ENCODE assay signal across 8 cellular contexts in the genomic region with DNA sequence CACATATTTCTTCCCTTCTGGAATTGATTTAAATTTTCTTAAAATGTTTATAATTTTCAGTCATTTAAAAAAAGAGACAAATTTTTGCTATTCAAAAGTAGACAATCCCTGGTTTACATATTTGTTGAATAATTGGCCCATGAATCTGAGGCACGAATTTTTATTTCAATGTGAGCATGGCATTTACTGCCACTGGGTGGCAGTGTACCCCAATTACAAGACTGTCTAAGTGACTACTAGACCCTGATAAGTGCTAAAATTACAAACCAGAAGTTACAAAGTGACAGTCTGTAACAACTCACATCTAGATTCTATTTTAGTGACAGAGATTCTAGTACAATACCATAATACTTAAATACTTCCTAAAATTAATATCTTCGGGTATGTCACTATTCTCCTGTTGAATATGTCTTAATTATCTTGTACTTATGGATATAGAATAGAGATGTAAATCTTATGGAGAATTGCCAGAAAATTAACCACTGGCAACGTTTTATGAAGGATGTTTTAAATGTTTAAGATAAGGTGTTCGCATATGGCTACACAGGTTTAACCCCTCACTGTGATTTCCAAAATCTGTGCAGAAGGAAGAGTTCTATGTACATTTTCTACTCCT.
A peak's percentile ranks its signal among the peaks of the same experiment; 100 is the strongest.
DNase-seq lines count a peak whose midpoint lies in the region; ATAC-seq, FAIRE-seq and TF ChIP-seq lines count a peak whose summit lies in the region.

No MANE protein-coding gene starts in this region.

- H2BK120ac ChIP-seq in H1 (replicated peaks; ENCODE audit: low read depth, low read length): no peak overlapping the region

- no peaks in the 10 kb centered on the region for H3K4me1 Mint-ChIP-seq in activated CD4-positive, alpha-beta T cell treated with anti-CD3 and anti-CD28 coated beads for 36 hours
- no peaks in the 10 kb centered on the region for H3K4me1 Mint-ChIP-seq in activated CD4-positive, alpha-beta T cell treated with anti-CD3 and anti-CD28 coated beads, Interleukin-2, amount 10 ng/mL, durations not matched to agents 24 days and 14 days
- H3K4me1 Mint-ChIP-seq in mesothelial cell of epicardium: peaks cover 10% of the 10 kb centered on the region

- peak; percentile 63 for FAIRE-seq in H1 (lab: Jason Lieb, UNC)

- H3K23me2 ChIP-seq in H1 (ENCODE audit: low read depth, low read length): no peaks in the 10 kb centered on the region

- no TSS peak for BruUV-seq in PC-3 (replicated peaks; lab: Mats Ljungman, UMichigan)

- no peak overlapping the region for H2BK5ac ChIP-seq in H1 (ENCODE audit: low read depth, low read length)

- no peak overlapping the region for H3K9ac ChIP-seq in PC-3 (ENCODE audit: low read length)
- no peak overlapping the region for H3K9ac ChIP-seq in H1 (replicated peaks in 1 of 4; ENCODE audit: extremely low read depth in 1 of 4, low read depth in 3 of 4, low read length in 3 of 4)

- no peak for TF ChIP-seq POLR2A in H1 (IDR thresholded peaks at IDR 0.05; ENCODE audit: control extremely low read depth in 1 of 2, low read depth in 2 of 2, low read length in 2 of 2)

- H3K4me3 Mint-ChIP-seq in activated CD4-positive, alpha-beta T cell treated with anti-CD3 and anti-CD28 coated beads for 36 hours: no peak overlapping the region
- no peak overlapping the region for H3K4me3 Mint-ChIP-seq in activated CD4-positive, alpha-beta T cell treated with anti-CD3 and anti-CD28 coated beads, Interleukin-2, amount 10 ng/mL, durations not matched to agents 24 days and 14 days
- no peak overlapping the region for H3K4me3 Mint-ChIP-seq in mesothelial cell of epicardium

- H3K56ac ChIP-seq in H1 (replicated peaks; ENCODE audit: insufficient read length, low read depth, low read length): no peak overlapping the region

- no peak for ATAC-seq in activated CD4-positive, alpha-beta T cell treated with anti-CD3 and anti-CD28 coated beads for 36 hours
- peak; percentile 68 for ATAC-seq in HG02981 (IDR thresholded peaks at IDR 0.05; ENCODE audit: unreplicated experiment)
- ATAC-seq in PC-3: 0 out of 2 replicates have a peak, but pooled peaks have one; percentile 27
- no peak for ATAC-seq in GM21360 (IDR thresholded peaks at IDR 0.05; ENCODE audit: unreplicated experiment)

- no peak overlapping the region for H2BK20ac ChIP-seq in H1 (ENCODE audit: low read length)

- H3K4me3 ChIP-seq in PC-3 (ENCODE audit: low read length) (no peak overlapping the region), H1 (ENCODE audit: extremely low read depth in 1 of 4, insufficient read depth in 2 of 4, low read depth in 3 of 4, low read length in 4 of 4) (no peak overlapping the region)

- H3K4me2 ChIP-seq in PC-3 (ENCODE audit: low read length) (no peak overlapping the region), H1 (ENCODE audit: insufficient read depth in 1 of 2, low read depth in 2 of 2, low read length in 2 of 2) (no peak overlapping the region)

- H3F3A ChIP-seq in PC-3 (ENCODE audit: low read length, unreplicated experiment): no peaks in the 10 kb centered on the region

- no peak overlapping the region for H3K27ac Mint-ChIP-seq in activated CD4-positive, alpha-beta T cell treated with anti-CD3 and anti-CD28 coated beads for 36 hours
- no peak overlapping the region for H3K27ac Mint-ChIP-seq in activated CD4-positive, alpha-beta T cell treated with anti-CD3 and anti-CD28 coated beads, Interleukin-2, amount 10 ng/mL, durations not matched to agents 24 days and 14 days
- H3K27ac Mint-ChIP-seq in mesothelial cell of epicardium: no peak overlapping the region

- intact Hi-C loops in activated CD4-positive, alpha-beta T cell treated with anti-CD3 and anti-CD28 coated beads for 36 hours (cut with DNase I, micrococcal nuclease): loop anchor here (1.0 to 5.0 kb wide), 6 partner anchors 76 to 747 kb away; no protein-coding TSS in a partner anchor
- intact Hi-C loops in activated CD4-positive, alpha-beta T cell treated with anti-CD3 and anti-CD28 coated beads, Interleukin-2, amount 10 ng/mL, durations not matched to agents 24 days and 14 days (cut with micrococcal nuclease): loop anchor here (10.0 kb wide), 1 partner anchor 748 kb away; no protein-coding TSS in a partner anchor
- intact Hi-C loops in PC-3 (cut with micrococcal nuclease): loop anchor here (5.0 kb wide), 1 partner anchor 746 kb away; no protein-coding TSS in a partner anchor

- CTCF ChIA-PET in activated CD4-positive, alpha-beta T cell treated with anti-CD3 and anti-CD28 coated beads for 36 hours (lab: Charles Lee): interaction anchor here (1.1 kb wide), 1 partner anchor 504 kb away, joined by 3 read pairs; no protein-coding TSS in a partner anchor
- CTCF ChIA-PET in PC-3 (lab: Charles Lee) (no interaction called here), H1 (lab: Charles Lee; ENCODE audit: partially characterized antibody) (interaction anchor here (0.8 to 4.3 kb wide), 23 partner anchors 9 to 746 kb away, joined by 3 to 33 read pairs (median 5); a partner anchor contains a TSS)

- H3K9me3 ChIP-seq in PC-3 (ENCODE audit: low read length): 0 out of 2 replicates have a peak, but pooled peaks cover under 1% of the 10 kb centered on the region
- H3K9me3 ChIP-seq in H1 (ENCODE audit: insufficient read depth in 2 of 2, low read depth in 1 of 2, low read length in 1 of 2): peaks cover 0 to 2% of the 10 kb centered on the region in 2 experiments; a peak in 1 of 4 replicates

- H3K79me1 ChIP-seq in H1 (ENCODE audit: low read depth, low read length): no peaks in the 10 kb centered on the region

- H3K27ac ChIP-seq in PC-3 (ENCODE audit: low read length): no peak overlapping the region
- no peak overlapping the region for H3K27ac ChIP-seq in H1 (ENCODE audit: low read depth, low read length)

- 44% methylated on average over 4 of the region's 4 CpGs; no CpG with 5 or more reads in 1 of the 2 experiments for WGBS in H1 (ENCODE audit: extremely low coverage in 1 of 2, insufficient coverage in 1 of 2, insufficient read length in 1 of 2, insufficient replicate concordance in 2 of 2, low coverage in 1 of 2, low lambda C conversion rate in 2 of 2, missing lambda C conversion rate in 1 of 2), 2 experiments

- POLR2A ChIA-PET in activated CD4-positive, alpha-beta T cell treated with anti-CD3 and anti-CD28 coated beads for 36 hours (lab: Charles Lee): no interaction called here
- POLR2A ChIA-PET in PC-3 (lab: Charles Lee; ENCODE audit: unreplicated experiment): no interaction called here
- POLR2A ChIA-PET in H1 (lab: Charles Lee; ENCODE audit: partially characterized antibody): no interaction called here

- no peak overlapping the region for H2AK5ac ChIP-seq in H1 (ENCODE audit: low read depth, low read length)

- TF ChIP-seq CTCF in PC-3 (conservative IDR thresholded peaks at IDR 0.05; ENCODE audit: low read depth, low read length) (peak; percentile 94), H1 (IDR thresholded peaks at IDR 0.05; ENCODE audit: control extremely low read depth in 1 of 3, insufficient read depth in 1 of 3, low read depth in 1 of 3, low read length in 3 of 3) (peak in 2 of 3 experiments; percentile 57 to 73; a peak in 3 of 4 replicates), mesothelial cell of epicardium (IDR thresholded peaks at IDR 0.05; ENCODE audit: unreplicated experiment) (peak; percentile 88)

- TF ChIP-seq EP300 in H1 (IDR thresholded peaks at IDR 0.05; ENCODE audit: borderline replicate concordance in 1 of 2, low read depth in 2 of 2, low read length in 2 of 2): no peak

- H3K27me3 ChIP-seq in PC-3 (ENCODE audit: low read length): peaks cover 44% of the 10 kb centered on the region
- H3K27me3 ChIP-seq in H1 (replicated peaks in 1 of 4; ENCODE audit: control insufficient read depth in 3 of 4, extremely low read depth in 1 of 4, insufficient read depth in 3 of 4, low read length in 3 of 4): peaks cover 0 to 1% (median 0%) of the 10 kb centered on the region in 4 experiments; a peak in 1 of 7 replicates

- H2AFZ ChIP-seq in PC-3 (ENCODE audit: low read length) (no peak overlapping the region), H1 (ENCODE audit: low read length) (no peak overlapping the region)

- no peaks in the 10 kb centered on the region for H3K9me3 Mint-ChIP-seq in activated CD4-positive, alpha-beta T cell treated with anti-CD3 and anti-CD28 coated beads for 36 hours (ENCODE audit: low read depth)
- peaks cover 2% of the 10 kb centered on the region for H3K9me3 Mint-ChIP-seq in activated CD4-positive, alpha-beta T cell treated with anti-CD3 and anti-CD28 coated beads, Interleukin-2, amount 10 ng/mL, durations not matched to agents 24 days and 14 days
- H3K9me3 Mint-ChIP-seq in mesothelial cell of epicardium: no peaks in the 10 kb centered on the region

- no peaks in the 10 kb centered on the region for H3K36me3 Mint-ChIP-seq in activated CD4-positive, alpha-beta T cell treated with anti-CD3 and anti-CD28 coated beads for 36 hours (ENCODE audit: low read depth)
- no peaks in the 10 kb centered on the region for H3K36me3 Mint-ChIP-seq in activated CD4-positive, alpha-beta T cell treated with anti-CD3 and anti-CD28 coated beads, Interleukin-2, amount 10 ng/mL, durations not matched to agents 24 days and 14 days (ENCODE audit: low read depth)
- H3K36me3 Mint-ChIP-seq in mesothelial cell of epicardium: no peaks in the 10 kb centered on the region

- no peaks in the 10 kb centered on the region for H3K9me2 ChIP-seq in PC-3 (replicated peaks; ENCODE audit: low read length)

- no peaks in the 10 kb centered on the region for H3K36me3 ChIP-seq in PC-3 (ENCODE audit: low read depth, low read length)
- H3K36me3 ChIP-seq in H1 (ENCODE audit: control insufficient read depth in 2 of 4, insufficient read depth in 4 of 4, low read length in 3 of 4): no peaks in the 10 kb centered on the region

- H3K18ac ChIP-seq in H1 (ENCODE audit: extremely low read depth, low read length): no peak overlapping the region

- no peak overlapping the region for H2BK15ac ChIP-seq in H1 (ENCODE audit: low read length)

- H3K14ac ChIP-seq in H1 (ENCODE audit: insufficient read length): no peak overlapping the region

- H4K20me1 ChIP-seq in PC-3 (ENCODE audit: low read length): no peaks in the 10 kb centered on the region
- no peaks in the 10 kb centered on the region for H4K20me1 ChIP-seq in H1 (replicated peaks in 1 of 2; ENCODE audit: control insufficient read depth in 1 of 2, insufficient read depth in 2 of 2, low read length in 2 of 2)

- H3K4me1 ChIP-seq in PC-3 (ENCODE audit: insufficient read depth, low read length): no peaks in the 10 kb centered on the region
- H3K4me1 ChIP-seq in H1 (replicated peaks in 1 of 4; ENCODE audit: control insufficient read depth in 3 of 4, insufficient read depth in 4 of 4, low read length in 3 of 4): no peaks in the 10 kb centered on the region

- H4K91ac ChIP-seq in H1 (replicated peaks; ENCODE audit: insufficient read length, low read length): no peak overlapping the region

- H3K23ac ChIP-seq in H1 (ENCODE audit: insufficient read length): no peak overlapping the region

- H3K79me2 ChIP-seq in PC-3 (ENCODE audit: low read length) (no peaks in the 10 kb centered on the region), H1 (ENCODE audit: control insufficient read depth in 1 of 2, insufficient read depth in 2 of 2, low read length in 2 of 2) (no peaks in the 10 kb centered on the region)

- no peak overlapping the region for H4K8ac ChIP-seq in H1 (ENCODE audit: extremely low read depth, insufficient read depth, low read length)

- H3K4ac ChIP-seq in H1 (replicated peaks; ENCODE audit: insufficient read length, low read depth, low read length): no peak overlapping the region

- H4K5ac ChIP-seq in H1 (ENCODE audit: insufficient read length, low read depth, low read length): no peak overlapping the region

- peak; percentile 45 for DNase-seq in activated CD4-positive, alpha-beta T cell treated with anti-CD3 and anti-CD28 coated beads for 36 hours
- DNase-seq in activated CD4-positive, alpha-beta T cell treated with anti-CD3 and anti-CD28 coated beads, Interleukin-2, amount 10 ng/mL, durations not matched to agents 24 days and 14 days: no peak
- DNase-seq in PC-3: peak; percentile 69
- DNase-seq in H1 (ENCODE audit: low read depth in 1 of 2, low spot score in 2 of 2): no peak
- peak in 1 of 2 experiments; percentile 43 for DNase-seq in mesothelial cell of epicardium (ENCODE audit: low spot score in 2 of 2, unreplicated experiment in 2 of 2)
- DNase-seq in stimulated activated naive CD4-positive, alpha-beta T cell (lab: John Stamatoyannopoulos, UW): no peak

- H3K27me3 Mint-ChIP-seq in activated CD4-positive, alpha-beta T cell treated with anti-CD3 and anti-CD28 coated beads for 36 hours: peaks cover 2% of the 10 kb centered on the region
- no peaks in the 10 kb centered on the region for H3K27me3 Mint-ChIP-seq in activated CD4-positive, alpha-beta T cell treated with anti-CD3 and anti-CD28 coated beads, Interleukin-2, amount 10 ng/mL, durations not matched to agents 24 days and 14 days
- H3K27me3 Mint-ChIP-seq in mesothelial cell of epicardium (ENCODE audit: low read depth): peaks cover 7% of the 10 kb centered on the region

- no peak overlapping the region for H2BK12ac ChIP-seq in H1 (ENCODE audit: low read depth, low read length)

- TF ChIP-seq RAD21 in H1 (IDR thresholded peaks at IDR 0.05 in 1 of 2, conservative IDR thresholded peaks at IDR 0.05 in 1 of 2; ENCODE audit: low read depth in 2 of 2, low read length in 2 of 2): peak; percentile 86 to 88

Comparison
In these comparisons a context has a peak if more than half of its experiments do, and no peak if none do; other contexts are left out.
1. DNase-seq: peak in activated CD4-positive, alpha-beta T cell treated with anti-CD3 and anti-CD28 coated beads for 36 hours (single experiment) and PC-3 (single experiment); none in activated CD4-positive, alpha-beta T cell treated with anti-CD3 and anti-CD28 coated beads, Interleukin-2, amount 10 ng/mL, durations not matched to agents 24 days and 14 days (single experiment), H1 (0 of 2) and stimulated activated naive CD4-positive, alpha-beta T cell (0 of 6).
2. ATAC-seq: peak in HG02981 (single experiment) and PC-3 (single experiment); none in activated CD4-positive, alpha-beta T cell treated with anti-CD3 and anti-CD28 coated beads for 36 hours (single experiment) and GM21360 (single experiment).
3. Peak in every context shown above with its lines, with median percentiles within 50 percentile points of each other: CTCF ChIP-seq.